ENCODE assay signal across 22 cellular contexts in genomic region chr20:54107600-54108393, GRCh38. TPM values are rescaled to one million over a fixed set of nuclear protein-coding genes. Genes with fewer than 3 reads are reported as not detected.
DNase-seq lines count a peak whose midpoint lies in the region; ATAC-seq and TF ChIP-seq lines count a peak whose summit lies in the region.
"Had no signal": no experiment of that assay in that cellular context is flagged by ENCODE, and none has a peak within 500 bp of the region (broad histone marks: within the 10 kb centered on the region; RNA-seq: fewer than 3 reads in every experiment).

No MANE protein-coding gene starts in this region.

- no peak overlapping the region for H3K23ac ChIP-seq in neuronal stem cell (ENCODE audit: low read depth, low read length, poor library complexity)

- 28% methylated on average over 7 of the region's 7 CpGs for WGBS in liver
- 55 to 61% methylated on average over 3 to 7 of the region's 7 CpGs for WGBS in transverse colon (ENCODE audit: low coverage in 1 of 2), 2 donors
- no CpG with 5 or more reads among the region's 7 CpGs for WGBS in neuronal stem cell (ENCODE audit: extremely low coverage in 2 of 2, insufficient read length in 2 of 2, insufficient replicate concordance in 1 of 2), 2 donors
- WGBS in psoas muscle, 3 donors, result 41 to 50% (median 48%) methylated on average over 7 of the region's 7 CpGs

- no peak overlapping the region for H3K18ac ChIP-seq in neuronal stem cell (ENCODE audit: low read length)

- no peak for TF ChIP-seq EP300 in transverse colon (IDR thresholded peaks at IDR 0.05; ENCODE audit: low read depth)

- H3K9me3 ChIP-seq in colonic mucosa (no peaks in the 10 kb centered on the region), liver (ENCODE audit: control insufficient read depth in 4 of 4, low read length in 3 of 4) (no peaks in the 10 kb centered on the region), transverse colon (no peaks in the 10 kb centered on the region), neuronal stem cell (replicated peaks in 1 of 2; ENCODE audit: control insufficient read depth in 2 of 2, insufficient read depth in 1 of 2, low read depth in 1 of 2, low read length in 2 of 2) (no peaks in the 10 kb centered on the region), psoas muscle (no peaks in the 10 kb centered on the region)

- no peak for TF ChIP-seq RAD21 in liver (IDR thresholded peaks at IDR 0.05)

- H3K9ac ChIP-seq in colonic mucosa (ENCODE audit: low read depth in 2 of 2, low read length in 2 of 2) (no peak overlapping the region), liver (ENCODE audit: low read depth in 1 of 2, low read length in 2 of 2) (peak overlapping the region in 1 of 2 donors; percentile 6), neuronal stem cell (ENCODE audit: low read depth, low read length, poor library complexity) (no peak overlapping the region)
- H3K9ac ChIP-seq: neural progenitor cell had no signal

- no peaks in the 10 kb centered on the region for H3K79me1 ChIP-seq in neuronal stem cell (ENCODE audit: low read depth, low read length)

- H4K91ac ChIP-seq in neuronal stem cell (ENCODE audit: low read depth, low read length, poor library complexity), result no peak overlapping the region

- no peak overlapping the region for H2BK12ac ChIP-seq in neuronal stem cell (ENCODE audit: low read length)

- H3K4me1 ChIP-seq in colonic mucosa, result no peaks in the 10 kb centered on the region
- peaks cover 5 to 54% (median 49%) of the 10 kb centered on the region in 4 donors for H3K4me1 ChIP-seq in liver (ENCODE audit: control insufficient read depth in 4 of 4, insufficient read depth in 4 of 4, low read length in 3 of 4)
- peaks cover 0 to 41% (median 9%) of the 10 kb centered on the region in 4 donors for H3K4me1 ChIP-seq in transverse colon
- H3K4me1 ChIP-seq in neuronal stem cell (ENCODE audit: control insufficient read depth in 2 of 2, insufficient read depth in 1 of 2, low read depth in 1 of 2, low read length in 2 of 2), result no peaks in the 10 kb centered on the region
- no peaks in the 10 kb centered on the region for H3K4me1 ChIP-seq in psoas muscle
- H3K4me1 ChIP-seq: neural progenitor cell had no signal

- intact Hi-C loops in colonic mucosa (cut with DNase I) (no loop called here), transverse colon (cut with DNase I; ENCODE audit: low total_unique reads) (no loop called here), left cardiac atrium (cut with DNase I) (loop anchor here in 1 of 2 donors (10.0 kb wide), 1 partner anchor 537 kb away; no protein-coding TSS in a partner anchor), psoas muscle (cut with DNase I) (no loop called here)

- H3K4me2 ChIP-seq in neuronal stem cell (ENCODE audit: insufficient read depth, low read length, poor library complexity, severe bottlenecking), result no peak overlapping the region
- H3K4me2 ChIP-seq: neural progenitor cell had no signal

- no peaks in the 10 kb centered on the region for H3K36me3 ChIP-seq in colonic mucosa
- no peaks in the 10 kb centered on the region for H3K36me3 ChIP-seq in liver (ENCODE audit: control insufficient read depth in 4 of 4, insufficient read depth in 3 of 4, low read depth in 1 of 4, low read length in 3 of 4)
- H3K36me3 ChIP-seq in transverse colon, result no peaks in the 10 kb centered on the region
- no peaks in the 10 kb centered on the region for H3K36me3 ChIP-seq in neuronal stem cell (replicated peaks in 1 of 2; ENCODE audit: control insufficient read depth in 2 of 2, insufficient read depth in 2 of 2, low read length in 2 of 2)
- no peaks in the 10 kb centered on the region for H3K36me3 ChIP-seq in psoas muscle (ENCODE audit: insufficient read depth in 1 of 2, low read depth in 1 of 2)
- H3K36me3 ChIP-seq: neural progenitor cell had no signal

- no peak for TF ChIP-seq CTCF in colonic mucosa (IDR thresholded peaks at IDR 0.05)
- no peak for TF ChIP-seq CTCF in liver (IDR thresholded peaks at IDR 0.05; ENCODE audit: low read depth, low read length, missing input control)
- no peak for TF ChIP-seq CTCF in transverse colon (IDR thresholded peaks at IDR 0.05)
- TF ChIP-seq CTCF in psoas muscle (IDR thresholded peaks at IDR 0.05), result no peak

- in situ Hi-C loops in transverse colon (cut with MboI; ENCODE audit: low pct_ligation_motif_present in 1 of 4, low pct_unique_long_range_greater_than_20kb in 1 of 4, low sequenced_read_pairs in 3 of 4), result loop anchor here in 3 of 4 donors (10.0 to 25.0 kb wide), 2 partner anchors 97 to 530 kb away; partner anchors contain the start of gene PFDN4 (in 1 of the 3)

- no peak overlapping the region for H3K4me3 ChIP-seq in colonic mucosa
- H3K4me3 ChIP-seq in liver (ENCODE audit: low read depth in 1 of 3, low read length in 3 of 3), result no peak overlapping the region
- H3K4me3 ChIP-seq in transverse colon, result no peak overlapping the region
- no peak overlapping the region for H3K4me3 ChIP-seq in neuronal stem cell (ENCODE audit: low read length in 2 of 2)
- H3K4me3 ChIP-seq in psoas muscle, result no peak overlapping the region
- H3K4me3 ChIP-seq: neural progenitor cell had no signal

- no peak overlapping the region for H2BK15ac ChIP-seq in neuronal stem cell (ENCODE audit: low read length)

- DNase-seq in DMS53 (lab: John Stamatoyannopoulos, UW) (peak; percentile 21), DMS53 treated with DMSO at 0.1 percent for 48 hours (lab: John Stamatoyannopoulos, UW; ENCODE audit: unreplicated experiment) (no peak), colonic mucosa (peak; percentile 30), transverse colon (peak; percentile 21), neuronal stem cell (ENCODE audit: low spot score) (no peak), left cardiac atrium (no peak), psoas muscle (no peak)
- DNase-seq: activated CD4-positive, CD25-positive, alpha-beta regulatory T cell; activated naive CD4-positive, alpha-beta T cell treated with anti-CD3 and anti-CD28 coated beads, Interleukin-2, amount 50 U/mL, for 16 hours; activated T-cell treated with anti-CD3 and anti-CD28 coated beads, Interleukin-2, amount 50 U/mL, for 48 hours; foreskin fibroblast; hypothalamus; islet precursor cell; NCI-H1105 treated with DMSO at 0.1 percent for 48 hours; NCI-H526; SHP77 treated with DMSO at 0.1 percent for 48 hours had no signal

- no peak overlapping the region for H3K14ac ChIP-seq in neuronal stem cell (ENCODE audit: low read length)

- H3K4ac ChIP-seq in neuronal stem cell (ENCODE audit: low read length), result no peak overlapping the region

- no peak overlapping the region for H2BK120ac ChIP-seq in neuronal stem cell (ENCODE audit: low read depth, low read length)

- no peaks in the 10 kb centered on the region for H3K27me3 ChIP-seq in colonic mucosa
- H3K27me3 ChIP-seq in liver (ENCODE audit: control insufficient read depth in 4 of 4, insufficient read depth in 4 of 4, low read length in 3 of 4), result no peaks in the 10 kb centered on the region
- no peaks in the 10 kb centered on the region for H3K27me3 ChIP-seq in transverse colon
- H3K27me3 ChIP-seq in neuronal stem cell (ENCODE audit: control insufficient read depth in 3 of 3, insufficient read depth in 3 of 3, low read depth in 1 of 3, low read length in 3 of 3), result no peaks in the 10 kb centered on the region
- no peaks in the 10 kb centered on the region for H3K27me3 ChIP-seq in psoas muscle (ENCODE audit: insufficient read depth in 3 of 3, low read length in 2 of 3)
- H3K27me3 ChIP-seq: neural progenitor cell had no signal

- no peak for TF ChIP-seq POLR2A in transverse colon (IDR thresholded peaks at IDR 0.05)

- H3K27ac ChIP-seq in colonic mucosa (peak overlapping the region; percentile 9), liver (ENCODE audit: low read depth in 1 of 2, low read length in 2 of 2) (peak overlapping the region; percentile 79 to 86), transverse colon (peak overlapping the region in 2 of 4 donors; percentile 3 to 45), neuronal stem cell (replicated peaks; ENCODE audit: low read length) (no peak overlapping the region), psoas muscle (no peak overlapping the region)
- H3K27ac ChIP-seq: 22Rv1, neural progenitor cell had no signal

- no peak overlapping the region for H4K8ac ChIP-seq in neuronal stem cell (ENCODE audit: low read depth, low read length)

- ATAC-seq in left cardiac atrium (no peak), psoas muscle (no peak)
- ATAC-seq: stimulated activated memory B cell treated with anti-CD40 and anti-IgM and Interleukin-4, amounts not matched to agents 10 μg/mL and 1 μg/mL and 100 μg/mL, for 72 hours had no signal

- no peak overlapping the region for H2BK5ac ChIP-seq in neuronal stem cell (ENCODE audit: low read length)

- no peak overlapping the region for H2AFZ ChIP-seq in neuronal stem cell (ENCODE audit: low read length)
- H2AFZ ChIP-seq: neural progenitor cell had no signal

- no peak overlapping the region for H2AK5ac ChIP-seq in neuronal stem cell (ENCODE audit: low read depth, low read length)

TF ChIP-seq in liver, 16 proteins besides CTCF, POLR2A, EP300 and RAD21 (continues in another document):
- TF ChIP-seq MAX (IDR thresholded peaks at IDR 0.05) (peak; percentile 78), RXRA (IDR thresholded peaks at IDR 0.05) (peak; percentile 97 to 98), ATF3 (IDR thresholded peaks at IDR 0.05) (no peak), NR2F2 (IDR thresholded peaks at IDR 0.05) (peak; percentile 74), TAF1 (conservative IDR thresholded peaks at IDR 0.05) (no peak), YY1 (IDR thresholded peaks at IDR 0.05) (peak; percentile 75), FOXA2 (IDR thresholded peaks at IDR 0.05) (peak; percentile 80)

RNA-seq across cellular contexts. Expression of gene BCAS1, which starts 37.4 kb away (rescaled TPM):
- total RNA-seq in colonic mucosa (100 to 1,000 TPM in 1 of 2 donors, 10 to 100 TPM in 1; 67.9 to 154 TPM), liver (under 1 TPM; under 0.01 to 0.93 TPM), transverse colon (100 to 1,000 TPM in 2 of 4 donors, 10 to 100 TPM in 2; 68.9 to 127 (median 89.0) TPM), left cardiac atrium (not detected), psoas muscle (under 1 TPM in 2 of 4 donors, not detected in 2; 0.17 to 0.26 TPM)
- polyA plus RNA-seq in liver (under 1 TPM; 0.02 to 0.06 TPM), psoas muscle (under 1 TPM; 0.01 to 0.16 (median 0.04) TPM)
- 0.06 TPM for polyA plus RNA-seq in neuronal stem cell (2013, experiment 1 of 2)
- 0.03 TPM for polyA plus RNA-seq in neuronal stem cell (2013, experiment 2 of 2)
- total RNA-seq: LHCN-M2, pulmonary artery endothelial cell had no signal

Comparison
In these comparisons a context has a peak if more than half of its experiments do, and no peak if none do; other contexts are left out.
1. DNase-seq: peak in DMS53 (single experiment), colonic mucosa (single experiment) and transverse colon (single experiment); none in DMS53 treated with DMSO at 0.1 percent for 48 hours (single experiment), neuronal stem cell (single experiment), left cardiac atrium (single experiment) and psoas muscle (0 of 2).
2. H3K27ac ChIP-seq: peak in colonic mucosa (single experiment) and liver (2 of 2); none in neuronal stem cell (single experiment) and psoas muscle (single experiment).
3. RNA of gene BCAS1, which starts 37.4 kb away (total RNA-seq): 67.9 to 154 TPM in colonic mucosa and 68.9 to 127 TPM in transverse colon; under 0.01 to 0.93 TPM in liver, 0.17 to 0.26 TPM in psoas muscle and not detected in left cardiac atrium; every median in the first group is over 10 times any median in the second.